In genomic region chr18:79532690-79533058, GRCh38 we compare ENCODE assay signal across 11 cellular contexts.
"Had no signal": no experiment of that assay in that cellular context is flagged by ENCODE, and none has a peak within 500 bp of the region (broad histone marks: within the 10 kb centered on the region; RNA-seq: fewer than 3 reads in every experiment).

No MANE protein-coding gene starts in this region.

- H3K4me3 ChIP-seq: cardiac muscle cell, sigmoid colon had no signal

- H3K27ac ChIP-seq: cardiac muscle cell, foreskin keratinocyte, sigmoid colon had no signal

- H3K4me1 ChIP-seq: foreskin keratinocyte had no signal

- H3K4me1 Mint-ChIP-seq: mesothelial cell of epicardium had no signal

- DNase-seq: activated CD4-positive, alpha-beta memory T cell treated with anti-CD3 and anti-CD28 coated beads for 36 hours; activated naive CD4-positive, alpha-beta T cell; foreskin keratinocyte; islet precursor cell; stimulated activated CD4-positive, alpha-beta T cell treated with anti-CD3 and anti-CD28 coated beads, Interleukin-12 subunit alpha, Interleukin-12 subunit beta, amount 100 ng/mL, for 4 hours; stimulated activated naive CD8-positive, alpha-beta T cell treated with anti-CD3 and anti-CD28 coated beads, Interleukin-15, Interleukin-2, amounts not matched to agents 100 U/mL and 50 U/mL, for 24 hours had no signal

- H3K4me3 Mint-ChIP-seq: activated CD4-positive, alpha-beta memory T cell treated with anti-CD3 and anti-CD28 coated beads for 36 hours; activated T-helper 1 cell treated with anti-CD3 and anti-CD28 coated beads, Interleukin-12 subunit alpha, Interleukin-12 subunit beta, Interleukin-2, Interleukin-4 antibody, amounts not matched to agents 30 ng/mL and 10 ng/mL and 1 ng/mL, durations not matched to agents 14 hours and 24 hours and 36 hours; mesothelial cell of epicardium had no signal

- H3K36me3 Mint-ChIP-seq: mesothelial cell of epicardium had no signal

- H3K27me3 Mint-ChIP-seq: activated CD4-positive, alpha-beta memory T cell treated with anti-CD3 and anti-CD28 coated beads for 36 hours had no signal

- H3K27me3 ChIP-seq: cardiac muscle cell had no signal

- ATAC-seq: foreskin keratinocyte; stimulated activated naive CD8-positive, alpha-beta T cell treated with anti-CD3 and anti-CD28 coated beads, Interleukin-15, Interleukin-2, amounts not matched to agents 100 U/mL and 50 U/mL, for 24 hours had no signal

- H3K27ac Mint-ChIP-seq: activated CD4-positive, alpha-beta memory T cell treated with anti-CD3 and anti-CD28 coated beads for 36 hours; activated T-helper 1 cell treated with anti-CD3 and anti-CD28 coated beads, Interleukin-12 subunit alpha, Interleukin-12 subunit beta, Interleukin-2, Interleukin-4 antibody, amounts not matched to agents 30 ng/mL and 10 ng/mL and 1 ng/mL, durations not matched to agents 14 hours and 24 hours and 36 hours; mesothelial cell of epicardium; progenitor cell of endocrine pancreas had no signal

- H3K9me3 Mint-ChIP-seq: activated CD4-positive, alpha-beta memory T cell treated with anti-CD3 and anti-CD28 coated beads for 36 hours; activated T-helper 1 cell treated with anti-CD3 and anti-CD28 coated beads, Interleukin-12 subunit alpha, Interleukin-12 subunit beta, Interleukin-2, Interleukin-4 antibody, amounts not matched to agents 30 ng/mL and 10 ng/mL and 1 ng/mL, durations not matched to agents 14 hours and 24 hours and 36 hours had no signal
